ENCODE assay signal across 28 cellular contexts in the genomic region with DNA sequence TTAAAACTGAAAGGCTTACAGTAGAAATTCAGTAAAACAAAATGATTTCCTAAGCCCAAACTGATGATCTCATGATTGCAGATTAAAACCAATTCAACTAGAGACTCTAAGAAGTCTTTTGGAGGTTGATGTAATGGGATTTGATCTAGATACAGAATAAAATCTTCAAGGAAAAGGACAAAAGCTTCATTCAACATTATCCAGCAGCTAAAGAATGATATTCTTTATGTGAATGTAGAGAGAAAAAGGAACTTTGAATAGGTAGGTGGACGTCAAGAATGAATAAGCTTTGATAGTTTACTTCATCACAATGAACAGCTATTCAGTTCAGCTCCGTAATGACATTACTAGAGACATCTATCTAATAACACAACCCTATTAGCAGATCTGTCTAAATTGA.
"Had no signal": no experiment of that assay in that cellular context is flagged by ENCODE, and none has a peak within 500 bp of the region (broad histone marks: within the 10 kb centered on the region; RNA-seq: fewer than 3 reads in every experiment).

No MANE protein-coding gene starts in this region.

- H3K4me3 Mint-ChIP-seq: activated CD4-positive, alpha-beta memory T cell treated with anti-CD3 and anti-CD28 coated beads, Interleukin-2, amount 10 ng/mL, durations not matched to agents 7 days and 5 days; activated CD4-positive, alpha-beta T cell treated with anti-CD3 and anti-CD28 coated beads for 36 hours; activated CD4-positive, alpha-beta T cell treated with anti-CD3 and anti-CD28 coated beads, Interleukin-2, amount 10 ng/mL, durations not matched to agents 24 days and 14 days; activated naive CD4-positive, alpha-beta T cell treated with anti-CD3 and anti-CD28 coated beads, Interleukin-2, amount 10 ng/mL, durations not matched to agents 7 days and 5 days; activated naive CD8-positive, alpha-beta T cell treated with anti-CD3 and anti-CD28 coated beads, Interleukin-2, amount 10 ng/mL, durations not matched to agents 7 days and 5 days; activated T-cell treated with anti-CD3 and anti-CD28 coated beads, Interleukin-2, amount 50 U/mL, for 24 hours; activated T-cell treated with anti-CD3 and anti-CD28 coated beads, Interleukin-2, amount 50 U/mL, for 72 hours; central memory CD8-positive, alpha-beta T cell; dendritic cell treated with granulocyte-macrophage colony-stimulating factor and Interleukin-4, amounts not matched to agents 40 ng/mL and 50 ng/mL, for 4 days; effector memory CD8-positive, alpha-beta T cell had no signal

- H3K27ac Mint-ChIP-seq: activated CD4-positive, alpha-beta memory T cell treated with anti-CD3 and anti-CD28 coated beads, Interleukin-2, amount 10 ng/mL, durations not matched to agents 7 days and 5 days; activated CD4-positive, alpha-beta T cell treated with anti-CD3 and anti-CD28 coated beads for 36 hours; activated CD4-positive, alpha-beta T cell treated with anti-CD3 and anti-CD28 coated beads, Interleukin-2, amount 10 ng/mL, durations not matched to agents 24 days and 14 days; activated naive CD4-positive, alpha-beta T cell treated with anti-CD3 and anti-CD28 coated beads, Interleukin-2, amount 10 ng/mL, durations not matched to agents 7 days and 5 days; activated naive CD8-positive, alpha-beta T cell treated with anti-CD3 and anti-CD28 coated beads, Interleukin-2, amount 10 ng/mL, durations not matched to agents 7 days and 5 days; activated T-cell treated with anti-CD3 and anti-CD28 coated beads, Interleukin-2, amount 50 U/mL, for 24 hours; activated T-cell treated with anti-CD3 and anti-CD28 coated beads, Interleukin-2, amount 50 U/mL, for 72 hours; dendritic cell treated with granulocyte-macrophage colony-stimulating factor and Interleukin-4, amounts not matched to agents 40 ng/mL and 50 ng/mL, for 4 days; effector memory CD8-positive, alpha-beta T cell had no signal

- H3K36me3 Mint-ChIP-seq: activated naive CD4-positive, alpha-beta T cell treated with anti-CD3 and anti-CD28 coated beads, Interleukin-2, amount 10 ng/mL, durations not matched to agents 7 days and 5 days; activated naive CD4-positive, alpha-beta T cell treated with anti-CD3 and anti-CD28 coated beads, Interleukin-2, amount 50 U/mL, for 72 hours; activated naive CD8-positive, alpha-beta T cell treated with anti-CD3 and anti-CD28 coated beads, Interleukin-2, amount 10 ng/mL, durations not matched to agents 7 days and 5 days had no signal

- ATAC-seq: activated CD4-positive, alpha-beta T cell treated with anti-CD3 and anti-CD28 coated beads for 36 hours; activated naive CD4-positive, alpha-beta T cell treated with anti-CD3 and anti-CD28 coated beads, Interleukin-2, amount 50 U/mL, for 72 hours; activated T-cell treated with anti-CD3 and anti-CD28 coated beads, Interleukin-2, amount 50 U/mL, for 72 hours; effector memory CD8-positive, alpha-beta T cell; foreskin keratinocyte; gastrocnemius medialis; heart left ventricle had no signal

- H3K4me1 Mint-ChIP-seq: activated CD4-positive, alpha-beta memory T cell treated with anti-CD3 and anti-CD28 coated beads, Interleukin-2, amount 10 ng/mL, durations not matched to agents 7 days and 5 days; activated CD4-positive, alpha-beta T cell treated with anti-CD3 and anti-CD28 coated beads for 36 hours; activated CD4-positive, alpha-beta T cell treated with anti-CD3 and anti-CD28 coated beads, Interleukin-2, amount 10 ng/mL, durations not matched to agents 24 days and 14 days; activated naive CD4-positive, alpha-beta T cell treated with anti-CD3 and anti-CD28 coated beads, Interleukin-2, amount 10 ng/mL, durations not matched to agents 7 days and 5 days; activated naive CD8-positive, alpha-beta T cell treated with anti-CD3 and anti-CD28 coated beads, Interleukin-2, amount 10 ng/mL, durations not matched to agents 7 days and 5 days; central memory CD8-positive, alpha-beta T cell had no signal

- DNase-seq: activated CD4-positive, alpha-beta memory T cell treated with anti-CD3 and anti-CD28 coated beads, Interleukin-2, amount 10 ng/mL, durations not matched to agents 7 days and 5 days; activated CD4-positive, alpha-beta T cell treated with anti-CD3 and anti-CD28 coated beads for 36 hours; activated CD4-positive, alpha-beta T cell treated with anti-CD3 and anti-CD28 coated beads, Interleukin-2, amount 10 ng/mL, durations not matched to agents 24 days and 14 days; activated CD4-positive, alpha-beta T cell treated with anti-CD3 and anti-CD28 coated beads, Interleukin-2, amount 50 U/mL, for 4 hours; activated CD4-positive, CD25-positive, alpha-beta regulatory T cell; activated CD4-positive, CD25-positive, alpha-beta regulatory T cell treated with anti-CD3 and anti-CD28 coated beads, Interleukin-2, amount 50 U/mL, for 72 hours; activated CD8-positive, alpha-beta memory T cell treated with anti-CD3 and anti-CD28 coated beads, Interleukin-2, amount 50 U/mL, for 48 hours; activated gamma-delta T cell; activated naive CD4-positive, alpha-beta T cell; activated naive CD4-positive, alpha-beta T cell treated with anti-CD3 and anti-CD28 coated beads, Interleukin-2, amount 10 ng/mL, durations not matched to agents 7 days and 5 days; activated naive CD8-positive, alpha-beta T cell treated with anti-CD3 and anti-CD28 coated beads, Interleukin-2, amount 10 ng/mL, durations not matched to agents 7 days and 5 days; activated T-cell treated with anti-CD3 and anti-CD28 coated beads for 4 hours; activated T-cell treated with anti-CD3 and anti-CD28 coated beads, Interleukin-2, amount 50 U/mL, for 24 hours; activated T-cell treated with anti-CD3 and anti-CD28 coated beads, Interleukin-2, amount 50 U/mL, for 72 hours; effector CD4-positive, alpha-beta T cell; effector memory CD8-positive, alpha-beta T cell; erythroblast; foreskin keratinocyte; gastrocnemius medialis; glutamatergic neuron; heart left ventricle; T-helper 2 cell had no signal

- H3K9me3 Mint-ChIP-seq: activated CD4-positive, alpha-beta memory T cell treated with anti-CD3 and anti-CD28 coated beads, Interleukin-2, amount 10 ng/mL, durations not matched to agents 7 days and 5 days; activated CD4-positive, alpha-beta T cell treated with anti-CD3 and anti-CD28 coated beads, Interleukin-2, amount 10 ng/mL, durations not matched to agents 24 days and 14 days; activated naive CD8-positive, alpha-beta T cell treated with anti-CD3 and anti-CD28 coated beads, Interleukin-2, amount 10 ng/mL, durations not matched to agents 7 days and 5 days; activated T-cell treated with anti-CD3 and anti-CD28 coated beads, Interleukin-2, amount 50 U/mL, for 72 hours had no signal

- H3K27me3 Mint-ChIP-seq: activated CD4-positive, alpha-beta memory T cell treated with anti-CD3 and anti-CD28 coated beads, Interleukin-2, amount 10 ng/mL, durations not matched to agents 7 days and 5 days; activated CD4-positive, alpha-beta T cell treated with anti-CD3 and anti-CD28 coated beads for 36 hours; activated CD4-positive, alpha-beta T cell treated with anti-CD3 and anti-CD28 coated beads, Interleukin-2, amount 10 ng/mL, durations not matched to agents 24 days and 14 days; activated naive CD4-positive, alpha-beta T cell treated with anti-CD3 and anti-CD28 coated beads, Interleukin-2, amount 10 ng/mL, durations not matched to agents 7 days and 5 days; activated naive CD8-positive, alpha-beta T cell treated with anti-CD3 and anti-CD28 coated beads, Interleukin-2, amount 10 ng/mL, durations not matched to agents 7 days and 5 days; activated T-cell treated with anti-CD3 and anti-CD28 coated beads, Interleukin-2, amount 50 U/mL, for 24 hours; central memory CD8-positive, alpha-beta T cell; dendritic cell treated with granulocyte-macrophage colony-stimulating factor and Interleukin-4, amounts not matched to agents 40 ng/mL and 50 ng/mL, for 4 days; effector memory CD8-positive, alpha-beta T cell had no signal

- H3K27ac ChIP-seq: ascending aorta, coronary artery, esophagus muscularis mucosa, foreskin keratinocyte, gastrocnemius medialis, heart left ventricle had no signal
